ENCODE assay signal across 17 cellular contexts in genomic region chr12:110222433-110222832, GRCh38. TPM values are rescaled to one million over a fixed set of nuclear protein-coding genes. Genes with fewer than 3 reads are reported as not detected.
A peak's percentile ranks its signal among the peaks of the same experiment; 100 is the strongest.
DNase-seq lines count a peak whose midpoint lies in the region; ATAC-seq and TF ChIP-seq lines count a peak whose summit lies in the region.
"Had no signal": no experiment of that assay in that cellular context is flagged by ENCODE, and none has a peak within 500 bp of the region (broad histone marks: within the 10 kb centered on the region; RNA-seq: fewer than 3 reads in every experiment).

No MANE protein-coding gene starts in this region.

- intact Hi-C loops in cardiac septum (cut with DNase I), result loop anchor here (5.0 kb wide), 1 partner anchor 60 kb away; the partner anchor contains the start of gene ATP2A2
- intact Hi-C loops in esophagus squamous epithelium (cut with DNase I), result loop anchor here (10.0 kb wide), 1 partner anchor 108 kb away; no protein-coding TSS in a partner anchor
- intact Hi-C loops in gastrocnemius medialis (cut with DNase I; ENCODE audit: low total_unique reads), result loop anchor here (5.0 kb wide), 1 partner anchor 50 kb away; no protein-coding TSS in a partner anchor

- peaks cover 14% of the 10 kb centered on the region for H3K36me3 Mint-ChIP-seq in osteocyte (ENCODE audit: unreplicated experiment)
- H3K36me3 Mint-ChIP-seq: CD14-positive monocyte had no signal

- no peaks in the 10 kb centered on the region for H3K9me3 Mint-ChIP-seq in osteocyte (ENCODE audit: unreplicated experiment)
- H3K9me3 Mint-ChIP-seq: CD14-positive monocyte had no signal

- TF ChIP-seq CTCF in right atrium auricular region (IDR thresholded peaks at IDR 0.05) (no peak), esophagus squamous epithelium (IDR thresholded peaks at IDR 0.05) (no peak), gastrocnemius medialis (IDR thresholded peaks at IDR 0.05 in 4 of 5, conservative IDR thresholded peaks at IDR 0.05 in 1 of 5) (no peak), osteocyte (IDR thresholded peaks at IDR 0.05) (no peak)

- peaks cover 11% of the 10 kb centered on the region for H3K4me1 Mint-ChIP-seq in osteocyte (ENCODE audit: unreplicated experiment)

- in situ Hi-C loops in gastrocnemius medialis (cut with MboI; ENCODE audit: low sequenced_read_pairs in 4 of 4), result loop anchor here in 1 of 4 donors (10.0 kb wide), 1 partner anchor 118 kb away; no protein-coding TSS in a partner anchor

- no peaks in the 10 kb centered on the region for H3K27me3 ChIP-seq in right atrium auricular region
- H3K27me3 ChIP-seq in esophagus squamous epithelium, result no peaks in the 10 kb centered on the region
- H3K27me3 ChIP-seq in gastrocnemius medialis, result no peaks in the 10 kb centered on the region

- no peak overlapping the region for H3K4me3 Mint-ChIP-seq in osteocyte (ENCODE audit: unreplicated experiment)
- H3K4me3 Mint-ChIP-seq: CD14-positive monocyte had no signal

- ATAC-seq in gastrocnemius medialis, result no peak

- no peaks in the 10 kb centered on the region for H3K9me3 ChIP-seq in right atrium auricular region
- H3K9me3 ChIP-seq in esophagus squamous epithelium, result no peaks in the 10 kb centered on the region
- no peaks in the 10 kb centered on the region for H3K9me3 ChIP-seq in gastrocnemius medialis

- no peak overlapping the region for H3K27ac Mint-ChIP-seq in osteocyte (ENCODE audit: unreplicated experiment)

- TF ChIP-seq POLR2A in esophagus squamous epithelium (IDR thresholded peaks at IDR 0.05) (no peak), gastrocnemius medialis (IDR thresholded peaks at IDR 0.05) (no peak)

- no peak overlapping the region for H3K4me3 ChIP-seq in right atrium auricular region
- H3K4me3 ChIP-seq in esophagus squamous epithelium, result no peak overlapping the region
- no peak overlapping the region for H3K4me3 ChIP-seq in gastrocnemius medialis

- no peaks in the 10 kb centered on the region for H3K27me3 Mint-ChIP-seq in osteocyte (ENCODE audit: unreplicated experiment)

- H3K36me3 ChIP-seq in right atrium auricular region, result no peaks in the 10 kb centered on the region
- H3K36me3 ChIP-seq in esophagus squamous epithelium, result peaks cover 0 to 4% (median 0%) of the 10 kb centered on the region in 3 donors
- no peaks in the 10 kb centered on the region for H3K36me3 ChIP-seq in gastrocnemius medialis

- H3K4me1 ChIP-seq in right atrium auricular region (peaks cover 0 to 44% of the 10 kb centered on the region in 2 donors), esophagus squamous epithelium (peaks cover 0 to 29% (median 15%) of the 10 kb centered on the region in 3 donors), gastrocnemius medialis (peaks cover 15 to 31% of the 10 kb centered on the region in 2 donors)

- H3K27ac ChIP-seq in right atrium auricular region (peak overlapping the region; percentile 70 to 80), esophagus squamous epithelium (peak overlapping the region in 3 of 4 donors; percentile 74 to 83 (median 83)), gastrocnemius medialis (peak overlapping the region; percentile 75 to 82 (median 80))

- DNase-seq in right atrium auricular region (ENCODE audit: low spot score) (no peak), cardiac septum (ENCODE audit: low spot score) (no peak), esophagus squamous epithelium (lab: John Stamatoyannopoulos, UW) (no peak), gastrocnemius medialis (no peak), NCI-H446 (lab: John Stamatoyannopoulos, UW) (no peak), osteocyte (ENCODE audit: extremely low spot score, unreplicated experiment) (no peak)
- no peak for DNase-seq in stimulated activated CD4-positive, alpha-beta T cell treated with anti-CD3 and anti-CD28 coated beads, Interleukin-1b, Interleukin-23, amount 100 ng/mL, for 48 hours
- DNase-seq: ACHN; AML-193; DMS153; NCI-H1105 treated with DMSO at 0.1 percent for 48 hours; NCI-H1694 treated with DMSO at 0.1 percent for 48 hours; NCI-H2107; NCI-H2227 treated with DMSO at 0.1 percent for 48 hours; NCI-H526; NK-92 treated with Interleukin-12 subunit alpha and Interleukin-12 subunit beta, amount 100 ng/mL, for 24 hours had no signal

- 71 to 81% methylated on average over 1 of the region's 1 CpG for WGBS in esophagus squamous epithelium, 2 donors

RNA-seq across cellular contexts. Expression of gene ATP2A2, which starts 58.6 kb away (rescaled TPM):
- 1,000 to 10,000 TPM; 1,597 to 3,086 TPM for total RNA-seq in right atrium auricular region
- 918 TPM for total RNA-seq in cardiac septum
- 100 to 1,000 TPM; 147 to 263 (median 177) TPM for total RNA-seq in esophagus squamous epithelium
- total RNA-seq in gastrocnemius medialis, result 1,000 to 10,000 TPM in 2 of 4 donors, 100 to 1,000 TPM in 2; 788 to 1,983 (median 1,302) TPM
- total RNA-seq in osteocyte, result 183 and 197 TPM in 2 replicates
